1 cellular context compared by ENCODE assay signal in the genomic region with DNA sequence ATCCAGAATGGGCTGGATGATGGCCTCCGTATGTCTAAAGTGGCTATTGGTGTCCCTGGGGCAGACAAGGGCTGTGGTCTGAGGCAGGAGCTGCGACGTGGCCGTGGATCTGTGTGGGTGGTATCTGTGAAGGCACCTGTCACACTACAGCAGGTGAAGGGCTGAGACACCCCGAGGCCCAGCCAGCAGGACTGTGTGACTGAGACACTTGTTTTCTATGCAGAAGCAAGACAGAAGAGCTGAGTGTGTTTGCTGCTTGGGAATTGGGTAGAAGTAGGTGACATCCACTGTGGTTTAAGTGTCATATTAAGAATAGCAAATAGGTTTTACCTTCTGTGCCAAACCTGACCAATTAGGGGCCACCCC.
TF ChIP-seq lines count a peak whose summit lies in the region.

No MANE protein-coding gene starts in this region.

TF ChIP-seq in SK-N-SH treated with all-trans-retinoic acid at 6 μM for 48 hours, 23 proteins besides CTCF, POLR2A, EP300 and RAD21 (continued from another document):
- TF ChIP-seq, protein P1, sequence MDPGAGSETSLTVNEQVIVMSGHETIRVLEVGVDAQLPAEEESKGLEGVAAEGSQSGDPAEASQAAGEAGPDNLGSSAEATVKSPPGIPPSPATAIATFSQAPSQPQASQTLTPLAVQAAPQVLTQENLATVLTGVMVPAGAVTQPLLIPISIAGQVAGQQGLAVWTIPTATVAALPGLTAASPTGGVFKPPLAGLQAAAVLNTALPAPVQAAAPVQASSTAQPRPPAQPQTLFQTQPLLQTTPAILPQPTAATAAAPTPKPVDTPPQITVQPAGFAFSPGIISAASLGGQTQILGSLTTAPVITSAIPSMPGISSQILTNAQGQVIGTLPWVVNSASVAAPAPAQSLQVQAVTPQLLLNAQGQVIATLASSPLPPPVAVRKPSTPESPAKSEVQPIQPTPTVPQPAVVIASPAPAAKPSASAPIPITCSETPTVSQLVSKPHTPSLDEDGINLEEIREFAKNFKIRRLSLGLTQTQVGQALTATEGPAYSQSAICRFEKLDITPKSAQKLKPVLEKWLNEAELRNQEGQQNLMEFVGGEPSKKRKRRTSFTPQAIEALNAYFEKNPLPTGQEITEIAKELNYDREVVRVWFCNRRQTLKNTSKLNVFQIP (CRISPR knock-in tag; IDR thresholded peaks at IDR 0.05; ENCODE audit: borderline replicate concordance, low read depth): no peak
- TF ChIP-seq BACH2 (CRISPR knock-in tag; IDR thresholded peaks at IDR 0.05; ENCODE audit: borderline replicate concordance): no peak
